Comparison of ENCODE assay signal across 20 cellular contexts in the genomic region with DNA sequence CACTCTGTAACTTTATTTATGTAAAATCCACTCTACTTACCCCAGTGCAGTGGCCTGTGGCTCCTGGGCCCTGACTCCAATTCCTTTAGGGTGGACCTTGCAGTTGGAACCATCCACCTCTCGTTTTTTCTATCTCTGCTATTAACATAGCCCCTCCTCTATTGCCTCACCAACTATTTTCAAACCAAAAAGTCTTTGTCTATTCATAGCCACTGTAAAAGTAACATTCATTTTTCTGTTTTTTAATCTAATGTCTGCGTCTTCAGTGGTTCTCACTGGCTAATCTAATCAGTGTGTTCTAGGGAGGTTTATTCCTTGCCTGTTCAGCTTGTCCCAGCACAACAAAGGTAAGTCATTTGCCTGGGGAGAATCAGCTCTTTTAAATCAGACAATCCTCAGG.
"Had no signal": no experiment of that assay in that cellular context is flagged by ENCODE, and none has a peak within 500 bp of the region (broad histone marks: within the 10 kb centered on the region; RNA-seq: fewer than 3 reads in every experiment).

A gene with protein sequence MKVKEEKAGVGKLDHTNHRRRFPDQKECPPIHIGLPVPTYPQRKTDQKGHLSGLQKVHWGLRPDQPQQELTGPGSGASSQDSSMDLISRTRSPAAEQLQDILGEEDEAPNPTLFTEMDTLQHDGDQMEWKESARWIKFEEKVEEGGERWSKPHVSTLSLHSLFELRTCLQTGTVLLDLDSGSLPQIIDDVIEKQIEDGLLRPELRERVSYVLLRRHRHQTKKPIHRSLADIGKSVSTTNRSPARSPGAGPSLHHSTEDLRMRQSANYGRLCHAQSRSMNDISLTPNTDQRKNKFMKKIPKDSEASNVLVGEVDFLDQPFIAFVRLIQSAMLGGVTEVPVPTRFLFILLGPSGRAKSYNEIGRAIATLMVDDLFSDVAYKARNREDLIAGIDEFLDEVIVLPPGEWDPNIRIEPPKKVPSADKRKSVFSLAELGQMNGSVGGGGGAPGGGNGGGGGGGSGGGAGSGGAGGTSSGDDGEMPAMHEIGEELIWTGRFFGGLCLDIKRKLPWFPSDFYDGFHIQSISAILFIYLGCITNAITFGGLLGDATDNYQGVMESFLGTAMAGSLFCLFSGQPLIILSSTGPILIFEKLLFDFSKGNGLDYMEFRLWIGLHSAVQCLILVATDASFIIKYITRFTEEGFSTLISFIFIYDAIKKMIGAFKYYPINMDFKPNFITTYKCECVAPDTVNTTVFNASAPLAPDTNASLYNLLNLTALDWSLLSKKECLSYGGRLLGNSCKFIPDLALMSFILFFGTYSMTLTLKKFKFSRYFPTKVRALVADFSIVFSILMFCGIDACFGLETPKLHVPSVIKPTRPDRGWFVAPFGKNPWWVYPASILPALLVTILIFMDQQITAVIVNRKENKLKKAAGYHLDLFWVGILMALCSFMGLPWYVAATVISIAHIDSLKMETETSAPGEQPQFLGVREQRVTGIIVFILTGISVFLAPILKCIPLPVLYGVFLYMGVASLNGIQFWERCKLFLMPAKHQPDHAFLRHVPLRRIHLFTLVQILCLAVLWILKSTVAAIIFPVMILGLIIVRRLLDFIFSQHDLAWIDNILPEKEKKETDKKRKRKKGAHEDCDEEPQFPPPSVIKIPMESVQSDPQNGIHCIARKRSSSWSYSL (minus strand): TSS at position 101 of the 400 bp plus-strand sequence. CDS start 28,393 bp downstream, outside the sequence.

- H3K36me3 Mint-ChIP-seq: natural killer cell treated with Interleukin-12 subunit alpha and Interleukin-12 subunit beta and Interleukin-15 and Interleukin-18, amount 100 ng/mL, for 72 hours; stimulated activated effector memory CD8-positive, alpha-beta T cell treated with anti-CD3 and anti-CD28 coated beads, Interleukin-12 subunit alpha, Interleukin-12 subunit beta, amount 100 ng/mL, for 72 hours had no signal

- H3K9me3 Mint-ChIP-seq: natural killer cell treated with Interleukin-12 subunit alpha and Interleukin-12 subunit beta and Interleukin-15 and Interleukin-18, amount 100 ng/mL, for 72 hours; neural crest cell; stimulated activated effector memory CD8-positive, alpha-beta T cell treated with anti-CD3 and anti-CD28 coated beads, Interleukin-12 subunit alpha, Interleukin-12 subunit beta, amount 100 ng/mL, for 72 hours had no signal

- ATAC-seq: foreskin keratinocyte; gastroesophageal sphincter; heart right ventricle; left colon; lower lobe of right lung; natural killer cell treated with Interleukin-12 subunit alpha and Interleukin-12 subunit beta and Interleukin-15 and Interleukin-18, amount 100 ng/mL, for 72 hours; stimulated activated effector memory CD8-positive, alpha-beta T cell treated with anti-CD3 and anti-CD28 coated beads, Interleukin-12 subunit alpha, Interleukin-12 subunit beta, amount 100 ng/mL, for 72 hours had no signal

- H3K27me3 Mint-ChIP-seq: progenitor cell of endocrine pancreas had no signal

- H3K4me1 Mint-ChIP-seq: neural crest cell; stimulated activated effector memory CD8-positive, alpha-beta T cell treated with anti-CD3 and anti-CD28 coated beads, Interleukin-12 subunit alpha, Interleukin-12 subunit beta, amount 100 ng/mL, for 72 hours had no signal

- H3K4me3 Mint-ChIP-seq: natural killer cell treated with Interleukin-12 subunit alpha and Interleukin-12 subunit beta and Interleukin-15 and Interleukin-18, amount 100 ng/mL, for 72 hours; neural crest cell; stimulated activated effector memory CD8-positive, alpha-beta T cell treated with anti-CD3 and anti-CD28 coated beads, Interleukin-12 subunit alpha, Interleukin-12 subunit beta, amount 100 ng/mL, for 72 hours had no signal

- H3K27ac Mint-ChIP-seq: natural killer cell treated with Interleukin-12 subunit alpha and Interleukin-12 subunit beta and Interleukin-15 and Interleukin-18, amount 100 ng/mL, for 72 hours; progenitor cell of endocrine pancreas; stimulated activated effector memory CD8-positive, alpha-beta T cell treated with anti-CD3 and anti-CD28 coated beads, Interleukin-12 subunit alpha, Interleukin-12 subunit beta, amount 100 ng/mL, for 72 hours had no signal

- DNase-seq: dorsolateral prefrontal cortex; effector CD4-positive, alpha-beta T cell; foreskin keratinocyte; heart right ventricle; hippocampal formation; kidney glomerular epithelial cell; left colon; left ventricle myocardium inferior; lower lobe of right lung; sigmoid colon; stimulated activated CD4-positive, alpha-beta T cell treated with anti-CD3 and anti-CD28 coated beads, Interleukin-2, amount 100 ng/mL, for 24 hours; stimulated activated CD4-positive, alpha-beta T cell treated with anti-CD3 and anti-CD28 coated beads, Interleukin-4, amount 100 ng/mL, for 24 hours; stimulated activated naive CD4-positive, alpha-beta T cell treated with Interleukin-2 at 50 U/mL for 16 hours; stomach; upper lobe of left lung had no signal
